Comparison of ENCODE assay signal across 14 cellular contexts in the genomic region with DNA sequence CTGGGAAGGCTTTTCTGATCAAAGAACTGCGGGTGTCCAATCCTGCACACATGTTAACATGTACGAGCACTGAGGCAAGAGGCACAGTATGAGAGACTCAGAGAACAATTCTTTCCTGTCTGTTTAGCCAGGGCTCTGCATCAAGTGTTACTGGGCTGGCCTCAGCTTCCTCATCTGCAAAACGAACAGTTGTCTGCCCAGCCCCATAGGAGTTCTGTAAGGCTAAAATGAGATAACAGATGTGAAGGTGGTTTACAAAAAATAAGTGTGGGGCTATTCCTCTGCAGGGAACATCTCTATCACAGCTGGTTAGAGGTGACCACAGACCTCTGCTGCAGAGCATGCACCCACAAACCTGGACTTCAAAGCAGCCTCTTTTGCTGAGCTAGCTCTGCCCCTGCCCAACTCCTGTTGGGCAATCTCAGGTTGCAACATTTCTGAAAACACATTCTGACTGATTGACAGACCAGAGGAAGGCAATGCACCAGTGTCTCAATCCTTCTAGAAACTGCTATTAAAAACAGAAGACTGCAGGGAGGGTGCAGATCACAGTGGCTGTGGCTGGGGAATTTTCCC. TPM values are rescaled to one million over a fixed set of nuclear protein-coding genes. Genes with fewer than 3 reads are reported as not detected.
DNase-seq lines count a peak whose midpoint lies in the region; ATAC-seq and TF ChIP-seq lines count a peak whose summit lies in the region.
"Had no signal": no experiment of that assay in that cellular context is flagged by ENCODE, and none has a peak within 500 bp of the region (broad histone marks: within the 10 kb centered on the region; RNA-seq: fewer than 3 reads in every experiment).

No MANE protein-coding gene starts in this region.

- no peak for TF ChIP-seq EP300 in esophagus muscularis mucosa (IDR thresholded peaks at IDR 0.05)

- H3K4me3 Mint-ChIP-seq in CD14-positive monocyte: peak overlapping the region; percentile 52 to 74
- H3K4me3 Mint-ChIP-seq in T-helper 2 cell treated with Interferon-gamma antibody and Interleukin-4, amounts not matched to agents 5 μg/mL and 100 μg/mL, for 36 hours: no peak overlapping the region
- H3K4me3 Mint-ChIP-seq in neural progenitor cell: no peak overlapping the region
- H3K4me3 Mint-ChIP-seq in CD4-positive, alpha-beta T cell: no peak overlapping the region

- CTCF ChIA-PET in CD4-positive, alpha-beta T cell (lab: Charles Lee): no interaction called here

- H3K36me3 Mint-ChIP-seq in CD14-positive monocyte: peaks cover 11 to 19% of the 10 kb centered on the region in 2 donors
- H3K36me3 Mint-ChIP-seq in T-helper 2 cell treated with Interferon-gamma antibody and Interleukin-4, amounts not matched to agents 5 μg/mL and 100 μg/mL, for 36 hours (ENCODE audit: low read depth): no peaks in the 10 kb centered on the region
- H3K36me3 Mint-ChIP-seq in neural progenitor cell: no peaks in the 10 kb centered on the region
- no peaks in the 10 kb centered on the region for H3K36me3 Mint-ChIP-seq in CD4-positive, alpha-beta T cell (ENCODE audit: low read depth)

- no peaks in the 10 kb centered on the region for H3K9me2 ChIP-seq in MM.1S (replicated peaks; ENCODE audit: insufficient read depth, low read length)

- DNase-seq in CD14-positive monocyte (ENCODE audit: low spot score) (peak; percentile 79), MM.1S (peak; percentile 98), UCSD-AML1 (lab: John Stamatoyannopoulos, UW; ENCODE audit: unreplicated experiment) (peak; percentile 31), esophagus muscularis mucosa (ENCODE audit: extremely low spot score) (no peak), neural progenitor cell (ENCODE audit: low spot score) (no peak)
- no peak for DNase-seq in T-helper 2 cell treated with Interferon-gamma antibody and Interleukin-4, amounts not matched to agents 5 μg/mL and 100 μg/mL, for 36 hours (ENCODE audit: low spot score)
- no peak for DNase-seq in CD4-positive, alpha-beta T cell
- DNase-seq: activated CD4-positive, alpha-beta T cell treated with anti-CD3 and anti-CD28 coated beads for 4 hours; activated naive CD4-positive, alpha-beta T cell treated with Interleukin-2 at 50 U/mL for 16 hours; BE2C; GOT3; kidney; Peyer's patch had no signal

- H3K9me3 Mint-ChIP-seq in CD14-positive monocyte: peaks cover 0 to 4% (median 0%) of the 10 kb centered on the region in 7 donors
- H3K9me3 Mint-ChIP-seq in T-helper 2 cell treated with Interferon-gamma antibody and Interleukin-4, amounts not matched to agents 5 μg/mL and 100 μg/mL, for 36 hours: no peaks in the 10 kb centered on the region
- no peaks in the 10 kb centered on the region for H3K9me3 Mint-ChIP-seq in neural progenitor cell
- H3K9me3 Mint-ChIP-seq in CD4-positive, alpha-beta T cell: no peaks in the 10 kb centered on the region

- H4K20me1 ChIP-seq in MM.1S (ENCODE audit: insufficient read depth, low read length) (no peaks in the 10 kb centered on the region), neural progenitor cell (ENCODE audit: low read depth) (peaks cover 12% of the 10 kb centered on the region)

- 22% methylated on average over 3 of the region's 3 CpGs for WGBS in liver
- 31% methylated on average over 3 of the region's 3 CpGs for WGBS in esophagus muscularis mucosa

- H3K36me3 ChIP-seq in MM.1S (replicated peaks; ENCODE audit: insufficient read depth, low read length) (no peaks in the 10 kb centered on the region), liver (ENCODE audit: control insufficient read depth in 4 of 4, insufficient read depth in 3 of 4, low read depth in 1 of 4, low read length in 3 of 4) (no peaks in the 10 kb centered on the region), esophagus muscularis mucosa (no peaks in the 10 kb centered on the region), neural progenitor cell (no peaks in the 10 kb centered on the region)
- H3K36me3 ChIP-seq: BE2C, Peyer's patch had no signal

- peaks cover 23% of the 10 kb centered on the region for H3K4me1 ChIP-seq in MM.1S (ENCODE audit: low read length)
- peaks cover 0 to 22% (median 20%) of the 10 kb centered on the region in 4 donors for H3K4me1 ChIP-seq in liver (ENCODE audit: control insufficient read depth in 4 of 4, insufficient read depth in 4 of 4, low read length in 3 of 4)
- H3K4me1 ChIP-seq in esophagus muscularis mucosa: peaks cover 0 to 11% (median 8%) of the 10 kb centered on the region in 4 donors
- H3K4me1 ChIP-seq in neural progenitor cell: no peaks in the 10 kb centered on the region
- H3K4me1 ChIP-seq: BE2C, Peyer's patch had no signal

- no peak for TF ChIP-seq CTCF in CD14-positive monocyte (IDR thresholded peaks at IDR 0.05)
- no peak for TF ChIP-seq CTCF in MM.1S (IDR thresholded peaks at IDR 0.05; ENCODE audit: low read length)
- TF ChIP-seq CTCF in liver (IDR thresholded peaks at IDR 0.05; ENCODE audit: low read depth, low read length, missing input control): no peak
- no peak for TF ChIP-seq CTCF in esophagus muscularis mucosa (IDR thresholded peaks at IDR 0.05)
- no peak for TF ChIP-seq CTCF in neural progenitor cell (IDR thresholded peaks at IDR 0.05)
- no peak for TF ChIP-seq CTCF in CD4-positive, alpha-beta T cell (IDR thresholded peaks at IDR 0.05)

- H2AFZ ChIP-seq in MM.1S (ENCODE audit: low read length): peak overlapping the region; percentile 7; the same call in 1 of the 2 replicates
- H2AFZ ChIP-seq in neural progenitor cell (replicated peaks): no peak overlapping the region

- H3K9me3 ChIP-seq in MM.1S (replicated peaks; ENCODE audit: insufficient read depth, low read length) (no peaks in the 10 kb centered on the region), liver (ENCODE audit: control insufficient read depth in 4 of 4, low read length in 3 of 4) (no peaks in the 10 kb centered on the region), esophagus muscularis mucosa (no peaks in the 10 kb centered on the region), neural progenitor cell (ENCODE audit: low read depth) (no peaks in the 10 kb centered on the region)
- H3K9me3 ChIP-seq in CD4-positive, alpha-beta T cell (ENCODE audit: control insufficient read depth, low read length): no peaks in the 10 kb centered on the region
- H3K9me3 ChIP-seq: BE2C, Peyer's patch had no signal

- H3K79me2 ChIP-seq in MM.1S (ENCODE audit: low read length): no peaks in the 10 kb centered on the region
- no peaks in the 10 kb centered on the region for H3K79me2 ChIP-seq in neural progenitor cell (ENCODE audit: low read depth)

- H3K27me3 Mint-ChIP-seq in CD14-positive monocyte (ENCODE audit: low read depth in 3 of 3): peaks cover 0 to 1% (median 0%) of the 10 kb centered on the region in 3 donors
- H3K27me3 Mint-ChIP-seq in T-helper 2 cell treated with Interferon-gamma antibody and Interleukin-4, amounts not matched to agents 5 μg/mL and 100 μg/mL, for 36 hours (ENCODE audit: low read depth): peaks cover 33% of the 10 kb centered on the region
- peaks cover 19% of the 10 kb centered on the region for H3K27me3 Mint-ChIP-seq in neural progenitor cell (ENCODE audit: insufficient read depth, low read depth)
- peaks cover 41% of the 10 kb centered on the region for H3K27me3 Mint-ChIP-seq in CD4-positive, alpha-beta T cell

- POLR2A ChIA-PET in CD4-positive, alpha-beta T cell (lab: Charles Lee): no interaction called here

- intact Hi-C loops in CD14-positive monocyte (cut with micrococcal nuclease) (no loop called here), esophagus muscularis mucosa (cut with DNase I) (no loop called here)
- intact Hi-C loops in CD4-positive, alpha-beta T cell (cut with DNase I, micrococcal nuclease): no loop called here

- H3K27ac ChIP-seq in MM.1S (ENCODE audit: low read length): peak overlapping the region; percentile 41; the same call in 1 of the 2 replicates
- H3K27ac ChIP-seq in liver (ENCODE audit: low read depth in 1 of 2, low read length in 2 of 2): no peak overlapping the region
- H3K27ac ChIP-seq in esophagus muscularis mucosa (replicated peaks in 1 of 4): no peak overlapping the region
- H3K27ac ChIP-seq in neural progenitor cell: no peak overlapping the region
- H3K27ac ChIP-seq in CD4-positive, alpha-beta T cell (ENCODE audit: low read depth, low read length): no peak overlapping the region
- H3K27ac ChIP-seq: Peyer's patch had no signal

- H3F3A ChIP-seq in MM.1S (ENCODE audit: insufficient read depth, low read length) (peaks cover 17% of the 10 kb centered on the region), neural progenitor cell (ENCODE audit: low read depth) (peaks cover 8% of the 10 kb centered on the region)

- H3K27ac Mint-ChIP-seq in CD14-positive monocyte (peak overlapping the region; percentile 86 to 98 (median 96)), neural progenitor cell (no peak overlapping the region)
- no peak overlapping the region for H3K27ac Mint-ChIP-seq in T-helper 2 cell treated with Interferon-gamma antibody and Interleukin-4, amounts not matched to agents 5 μg/mL and 100 μg/mL, for 36 hours
- H3K27ac Mint-ChIP-seq in CD4-positive, alpha-beta T cell: no peak overlapping the region

- H3K9ac ChIP-seq in MM.1S (ENCODE audit: low read length): no peak overlapping the region
- H3K9ac ChIP-seq in liver (ENCODE audit: low read depth in 1 of 2, low read length in 2 of 2): no peak overlapping the region
- no peak overlapping the region for H3K9ac ChIP-seq in neural progenitor cell

- H3K4me3 ChIP-seq in MM.1S (ENCODE audit: low read length): no peak overlapping the region
- H3K4me3 ChIP-seq in liver (ENCODE audit: low read depth in 1 of 3, low read length in 3 of 3): no peak overlapping the region
- H3K4me3 ChIP-seq in esophagus muscularis mucosa: no peak overlapping the region
- no peak overlapping the region for H3K4me3 ChIP-seq in neural progenitor cell
- H3K4me3 ChIP-seq: Peyer's patch had no signal

- H3K4me2 ChIP-seq in MM.1S (ENCODE audit: low read depth, low read length) (peak overlapping the region; percentile 36), neural progenitor cell (no peak overlapping the region)

- H3K27me3 ChIP-seq in MM.1S (replicated peaks; ENCODE audit: insufficient read depth, low read length) (no peaks in the 10 kb centered on the region), liver (ENCODE audit: control insufficient read depth in 4 of 4, insufficient read depth in 4 of 4, low read length in 3 of 4) (peaks cover 0 to 2% (median 0%) of the 10 kb centered on the region in 4 donors), esophagus muscularis mucosa (peaks cover 0 to 49% (median 4%) of the 10 kb centered on the region in 4 donors), neural progenitor cell (peaks cover 72% of the 10 kb centered on the region)
- H3K27me3 ChIP-seq in CD4-positive, alpha-beta T cell (ENCODE audit: control insufficient read depth, insufficient read depth, low read length): peaks cover 13% of the 10 kb centered on the region
- H3K27me3 ChIP-seq: Peyer's patch had no signal

- no peak for ATAC-seq in CD4-positive, alpha-beta T cell (ENCODE audit: poor library complexity)

- H3K4me1 Mint-ChIP-seq in CD14-positive monocyte (peaks cover 94% of the 10 kb centered on the region), neural progenitor cell (peaks cover 29% of the 10 kb centered on the region)
- peaks cover 2% of the 10 kb centered on the region for H3K4me1 Mint-ChIP-seq in T-helper 2 cell treated with Interferon-gamma antibody and Interleukin-4, amounts not matched to agents 5 μg/mL and 100 μg/mL, for 36 hours (ENCODE audit: low read depth)
- no peaks in the 10 kb centered on the region for H3K4me1 Mint-ChIP-seq in CD4-positive, alpha-beta T cell (ENCODE audit: low read depth)

- no peak for TF ChIP-seq POLR2A in esophagus muscularis mucosa (IDR thresholded peaks at IDR 0.05; ENCODE audit: low read depth)

- no peak for TF ChIP-seq RAD21 in liver (IDR thresholded peaks at IDR 0.05)

RNA-seq across cellular contexts. Expression of gene OLIG1, which starts 10.5 kb away (rescaled TPM):
- polyA plus RNA-seq in CD14-positive monocyte (10 to 100 TPM; 20.0 to 40.7 TPM), liver (not detected)
- total RNA-seq in liver (under 1 TPM in 1 of 2 donors, not detected in 1; 0.19 TPM), esophagus muscularis mucosa (not detected), neural progenitor cell (ENCODE audit: low replicate concordance) (not detected in 2 replicates)
- total RNA-seq in CD4-positive, alpha-beta T cell: not detected
- total RNA-seq: Peyer's patch had no signal

RNA-seq across cellular contexts. Expression of gene OLIG2, which starts 33.7 kb away (rescaled TPM):
- polyA plus RNA-seq in CD14-positive monocyte: not detected
- total RNA-seq in liver: not detected
- not detected for polyA plus RNA-seq in liver
- not detected for total RNA-seq in esophagus muscularis mucosa
- total RNA-seq in neural progenitor cell (ENCODE audit: low replicate concordance): 0.15 TPM in 1 of 2 replicates, not detected in the other
- total RNA-seq in CD4-positive, alpha-beta T cell: not detected
- total RNA-seq: kidney, Peyer's patch had no signal

Comparison
In these comparisons a context has a peak if more than half of its experiments do, and no peak if none do; other contexts are left out.
1. DNase-seq: peak in CD14-positive monocyte (single experiment), MM.1S (single experiment) and UCSD-AML1 (single experiment); none in T-helper 2 cell treated with Interferon-gamma antibody and Interleukin-4, amounts not matched to agents 5 μg/mL and 100 μg/mL, for 36 hours (single experiment), esophagus muscularis mucosa (single experiment), neural progenitor cell (single experiment) and CD4-positive, alpha-beta T cell (0 of 10).
2. H3K27ac Mint-ChIP-seq: peak in CD14-positive monocyte (7 of 7); none in T-helper 2 cell treated with Interferon-gamma antibody and Interleukin-4, amounts not matched to agents 5 μg/mL and 100 μg/mL, for 36 hours (single experiment), neural progenitor cell (single experiment) and CD4-positive, alpha-beta T cell (single experiment).
3. H3K4me3 Mint-ChIP-seq: peak in CD14-positive monocyte (2 of 2); none in T-helper 2 cell treated with Interferon-gamma antibody and Interleukin-4, amounts not matched to agents 5 μg/mL and 100 μg/mL, for 36 hours (single experiment), neural progenitor cell (single experiment) and CD4-positive, alpha-beta T cell (single experiment).